ENCODE assay signal across 17 cellular contexts in genomic region chr3:195135921-195136320, GRCh38.
"Had no signal": no experiment of that assay in that cellular context is flagged by ENCODE, and none has a peak within 500 bp of the region (broad histone marks: within the 10 kb centered on the region; RNA-seq: fewer than 3 reads in every experiment).

No MANE protein-coding gene starts in this region.

- DNase-seq: activated CD4-positive, CD25-positive, alpha-beta regulatory T cell treated with anti-CD3 and anti-CD28 coated beads, Interleukin-2, amount 50 U/mL, for 72 hours; activated CD8-positive, alpha-beta memory T cell treated with anti-CD3 and anti-CD28 coated beads for 24 hours; effector memory CD8-positive, alpha-beta T cell; left colon; lower lobe of right lung; natural killer cell; stimulated activated CD4-positive, alpha-beta T cell treated with anti-CD3 and anti-CD28 coated beads, Interleukin-12 subunit alpha, Interleukin-12 subunit beta, amount 100 ng/mL, for 4 hours; stimulated activated CD4-positive, alpha-beta T cell treated with anti-CD3 and anti-CD28 coated beads, Interleukin-1b, Interleukin-23, amount 100 ng/mL, for 48 hours; stimulated activated CD8-positive, alpha-beta memory T cell treated with anti-CD3 and anti-CD28 coated beads, Interleukin-4, amount 100 ng/mL, for 48 hours; transverse colon; uterus had no signal

- H3K27ac Mint-ChIP-seq: activated naive CD8-positive, alpha-beta T cell; natural killer cell; progenitor cell of endocrine pancreas; stimulated activated naive CD8-positive, alpha-beta T cell treated with anti-CD3 and anti-CD28 coated beads, Interleukin-15, Interleukin-2, amounts not matched to agents 100 ng/mL and 50 ng/mL, for 24 hours had no signal

- H3K36me3 Mint-ChIP-seq: natural killer cell had no signal

- H3K27me3 ChIP-seq: hepatocyte, right atrium auricular region, transverse colon, uterus had no signal

- H3K4me3 ChIP-seq: hepatocyte, lower lobe of right lung, right atrium auricular region, transverse colon, uterus had no signal

- H3K4me2 ChIP-seq: hepatocyte had no signal

- H3K36me3 ChIP-seq: lower lobe of right lung, right atrium auricular region, transverse colon, uterus had no signal

- H3K4me3 Mint-ChIP-seq: activated naive CD8-positive, alpha-beta T cell; effector memory CD8-positive, alpha-beta T cell; natural killer cell; stimulated activated naive CD8-positive, alpha-beta T cell treated with anti-CD3 and anti-CD28 coated beads, Interleukin-15, Interleukin-2, amounts not matched to agents 100 ng/mL and 50 ng/mL, for 24 hours had no signal

- H3K9me3 ChIP-seq: transverse colon, uterus had no signal

- H2AFZ ChIP-seq: hepatocyte had no signal

- H3K4me1 ChIP-seq: lower lobe of right lung, uterus had no signal

- H3K27me3 Mint-ChIP-seq: activated naive CD8-positive, alpha-beta T cell; effector memory CD8-positive, alpha-beta T cell; progenitor cell of endocrine pancreas; stimulated activated naive CD8-positive, alpha-beta T cell treated with anti-CD3 and anti-CD28 coated beads, Interleukin-15, Interleukin-2, amounts not matched to agents 100 ng/mL and 50 ng/mL, for 24 hours had no signal

- H3K27ac ChIP-seq: hepatocyte, lower lobe of right lung, right atrium auricular region, transverse colon, uterus, VCaP had no signal

- H3K79me2 ChIP-seq: hepatocyte had no signal
